18 cellular contexts compared by ENCODE assay signal in genomic region chr11:116864531-116864930, GRCh38. TPM values are rescaled to one million over a fixed set of nuclear protein-coding genes. Genes with fewer than 3 reads are reported as not detected.
DNase-seq lines count a peak whose midpoint lies in the region; ATAC-seq, FAIRE-seq and TF ChIP-seq lines count a peak whose summit lies in the region.
"Had no signal": no experiment of that assay in that cellular context is flagged by ENCODE, and none has a peak within 500 bp of the region (broad histone marks: within the 10 kb centered on the region; RNA-seq: fewer than 3 reads in every experiment).

No MANE protein-coding gene starts in this region.

- 91 to 93% methylated on average over 5 of the region's 5 CpGs for whole genome bisulfite sequencing in endodermal cell (ENCODE audit: insufficient coverage in 1 of 2, insufficient read length in 1 of 2), 2 experiments
- 78 to 93% (median 88%) methylated on average over 5 of the region's 5 CpGs for WGBS in small intestine, 3 donors

- no peaks in the 10 kb centered on the region for H3K27me3 Mint-ChIP-seq in CD8-positive, alpha-beta memory T cell
- H3K27me3 Mint-ChIP-seq in HFFc6 (ENCODE audit: insufficient read depth): no peaks in the 10 kb centered on the region; the same call in 1 of the 2 replicates
- H3K27me3 Mint-ChIP-seq in endodermal cell (ENCODE audit: insufficient read depth): no peaks in the 10 kb centered on the region
- H3K27me3 Mint-ChIP-seq in endothelial cell (ENCODE audit: unreplicated experiment): peaks cover 1% of the 10 kb centered on the region

- TF ChIP-seq CTCF in HFFc6 (IDR thresholded peaks at IDR 0.05): no peak
- TF ChIP-seq CTCF in endodermal cell (conservative IDR thresholded peaks at IDR 0.05): no peak
- no peak for TF ChIP-seq CTCF in endothelial cell (IDR thresholded peaks at IDR 0.05; ENCODE audit: unreplicated experiment)
- no peak for TF ChIP-seq CTCF in colonic mucosa (IDR thresholded peaks at IDR 0.05)
- TF ChIP-seq CTCF in gastrocnemius medialis (IDR thresholded peaks at IDR 0.05 in 4 of 5, conservative IDR thresholded peaks at IDR 0.05 in 1 of 5): no peak

- H3K27ac Mint-ChIP-seq in CD8-positive, alpha-beta memory T cell: peak overlapping the region in 6 of 8 donors; percentile 7 to 84 (median 52)
- H3K27ac Mint-ChIP-seq in HFFc6 (peak overlapping the region; percentile 95), endodermal cell (peak overlapping the region; percentile 39), endothelial cell (ENCODE audit: unreplicated experiment) (no peak overlapping the region)

- peaks cover 12 to 97% (median 41%) of the 10 kb centered on the region in 3 donors for H3K36me3 Mint-ChIP-seq in CD8-positive, alpha-beta memory T cell
- H3K36me3 Mint-ChIP-seq in HFFc6 (ENCODE audit: low read depth) (peaks cover 53% of the 10 kb centered on the region), endodermal cell (ENCODE audit: low read depth) (peaks cover 62% of the 10 kb centered on the region), endothelial cell (ENCODE audit: low read depth, unreplicated experiment) (peaks cover 22% of the 10 kb centered on the region)

- in situ Hi-C loops in gastrocnemius medialis (cut with MboI; ENCODE audit: low sequenced_read_pairs in 4 of 4): no loop called here

- POLR2A ChIA-PET in CD8-positive, alpha-beta memory T cell (lab: Charles Lee): no interaction called here

- no peak overlapping the region for H3K27ac ChIP-seq in CD8-positive, alpha-beta memory T cell (ENCODE audit: low read depth, low read length)
- H3K27ac ChIP-seq in endodermal cell (ENCODE audit: low read depth, low read length) (no peak overlapping the region), small intestine (ENCODE audit: low read depth in 1 of 2, low read length in 1 of 2) (peak overlapping the region in 1 of 2 donors; percentile 47), colonic mucosa (no peak overlapping the region), gastrocnemius medialis (no peak overlapping the region)
- H3K27ac ChIP-seq: HL-60 had no signal

- peaks cover 0 to 2% (median 0%) of the 10 kb centered on the region in 3 donors for H3K4me1 Mint-ChIP-seq in CD8-positive, alpha-beta memory T cell
- H3K4me1 Mint-ChIP-seq in HFFc6 (ENCODE audit: low read depth) (peaks cover 76% of the 10 kb centered on the region), endodermal cell (no peaks in the 10 kb centered on the region), endothelial cell (ENCODE audit: unreplicated experiment) (no peaks in the 10 kb centered on the region)

- H3K4me1 ChIP-seq in CD8-positive, alpha-beta memory T cell (ENCODE audit: insufficient read depth, low read length): no peaks in the 10 kb centered on the region
- H3K4me1 ChIP-seq in endodermal cell (ENCODE audit: control insufficient read depth, insufficient read depth, low read length) (no peaks in the 10 kb centered on the region), small intestine (ENCODE audit: control insufficient read depth in 2 of 2, insufficient read depth in 1 of 2, low read depth in 1 of 2, low read length in 1 of 2) (no peaks in the 10 kb centered on the region), colonic mucosa (no peaks in the 10 kb centered on the region), gastrocnemius medialis (peaks cover 30 to 34% of the 10 kb centered on the region in 2 donors)

- no peak overlapping the region for H3K4me3 ChIP-seq in CD8-positive, alpha-beta memory T cell (ENCODE audit: low read length)
- H3K4me3 ChIP-seq in endodermal cell (ENCODE audit: low read length) (no peak overlapping the region), small intestine (ENCODE audit: low read depth in 1 of 2, low read length in 2 of 2) (no peak overlapping the region), colonic mucosa (no peak overlapping the region), gastrocnemius medialis (no peak overlapping the region)
- H3K4me3 ChIP-seq: GM12878 had no signal

- no peak for TF ChIP-seq POLR2A in gastrocnemius medialis (IDR thresholded peaks at IDR 0.05)

- no peak overlapping the region for H3K4me3 Mint-ChIP-seq in CD8-positive, alpha-beta memory T cell
- H3K4me3 Mint-ChIP-seq in HFFc6 (peak overlapping the region; percentile 5; the same call in 1 of the 2 replicates), endodermal cell (no peak overlapping the region), endothelial cell (ENCODE audit: unreplicated experiment) (no peak overlapping the region)

- H3K9me3 ChIP-seq in CD8-positive, alpha-beta memory T cell (ENCODE audit: low read length): no peaks in the 10 kb centered on the region
- H3K9me3 ChIP-seq in endodermal cell (ENCODE audit: control insufficient read depth, low read length) (no peaks in the 10 kb centered on the region), small intestine (ENCODE audit: control insufficient read depth, low read depth) (no peaks in the 10 kb centered on the region), colonic mucosa (no peaks in the 10 kb centered on the region), gastrocnemius medialis (no peaks in the 10 kb centered on the region)

- CTCF ChIA-PET in CD8-positive, alpha-beta memory T cell (lab: Charles Lee): interaction anchor here (1.0 to 1.5 kb wide), 2 partner anchors 15 to 29 kb away, joined by 3 read pairs; no protein-coding TSS in a partner anchor

- H3K9ac ChIP-seq in endodermal cell (ENCODE audit: extremely low read depth, low read length, poor library complexity, severe bottlenecking) (no peak overlapping the region), colonic mucosa (ENCODE audit: low read depth in 2 of 2, low read length in 2 of 2) (no peak overlapping the region)

- no peaks in the 10 kb centered on the region for H3K27me3 ChIP-seq in CD8-positive, alpha-beta memory T cell (ENCODE audit: insufficient read depth, low read length, poor library complexity, severe bottlenecking)
- no peaks in the 10 kb centered on the region for H3K27me3 ChIP-seq in endodermal cell (ENCODE audit: control insufficient read depth, insufficient read depth, low read length, poor library complexity, severe bottlenecking)
- H3K27me3 ChIP-seq in small intestine (ENCODE audit: control insufficient read depth in 2 of 2, insufficient read depth in 2 of 2, low read length in 2 of 2): no peaks in the 10 kb centered on the region
- H3K27me3 ChIP-seq in colonic mucosa: no peaks in the 10 kb centered on the region
- no peaks in the 10 kb centered on the region for H3K27me3 ChIP-seq in gastrocnemius medialis

- intact Hi-C loops in colonic mucosa (cut with DNase I) (no loop called here), gastrocnemius medialis (cut with DNase I; ENCODE audit: low total_unique reads) (no loop called here)

- no peak for DNase-seq in CD8-positive, alpha-beta memory T cell
- DNase-seq in HFFc6: no peak
- DNase-seq in endodermal cell: no peak
- DNase-seq in small intestine: peak; percentile 67
- no peak for DNase-seq in endothelial cell (ENCODE audit: low spot score)
- no peak for DNase-seq in colonic mucosa
- no peak for DNase-seq in gastrocnemius medialis
- DNase-seq: KBM-7, NCI-H1048, NCI-H2107, NCI-H82 had no signal

- no peak for FAIRE-seq in small intestine (lab: Jason Lieb, UNC)
- FAIRE-seq: GM12878, GM18507 had no signal

- H3K9me3 Mint-ChIP-seq in CD8-positive, alpha-beta memory T cell: no peaks in the 10 kb centered on the region
- H3K9me3 Mint-ChIP-seq in HFFc6 (no peaks in the 10 kb centered on the region), endodermal cell (no peaks in the 10 kb centered on the region), endothelial cell (ENCODE audit: unreplicated experiment) (no peaks in the 10 kb centered on the region)

- H3K36me3 ChIP-seq in CD8-positive, alpha-beta memory T cell (ENCODE audit: insufficient read depth, low read length): peaks cover 71% of the 10 kb centered on the region
- H3K36me3 ChIP-seq in endodermal cell (ENCODE audit: control insufficient read depth, insufficient read depth, low read length): peaks cover 86% of the 10 kb centered on the region
- H3K36me3 ChIP-seq in small intestine (ENCODE audit: control insufficient read depth in 2 of 2, insufficient read depth in 2 of 2, low read length in 2 of 2): peaks cover 9 to 17% of the 10 kb centered on the region in 2 donors
- H3K36me3 ChIP-seq in colonic mucosa: peaks cover 5% of the 10 kb centered on the region
- H3K36me3 ChIP-seq in gastrocnemius medialis: peaks cover 0 to 57% of the 10 kb centered on the region in 2 donors

- no peak for ATAC-seq in gastrocnemius medialis
- ATAC-seq: GM12878, HCT116, Panc1, Right ventricle myocardium inferior had no signal

RNA-seq across cellular contexts. Expression of gene APOA1, which starts 27.1 kb away (rescaled TPM):
- under 1 TPM; 0.33 to 0.48 TPM for total RNA-seq in CD8-positive, alpha-beta memory T cell
- not detected for polyA plus RNA-seq in CD8-positive, alpha-beta memory T cell
- total RNA-seq in HFFc6 (2021; fragmentation: NEBNext Ultra II Directional; extraction: Animal tissue kit (Norgen Biotek cat#: 25700)): not detected
- 100 to 1,000 TPM in 1 of 2 donors, 10 to 100 TPM in 1; 91.8 to 120 TPM for total RNA-seq in endodermal cell
- 75.6 TPM for polyA plus RNA-seq in endodermal cell (2013, experiment 1 of 2)
- polyA plus RNA-seq in endodermal cell (2013, experiment 2 of 2): 63.3 TPM
- over 10,000 TPM in 2 of 3 donors, 10 to 100 TPM in 1; 62.3 to 22,236 (median 10,383) TPM for polyA plus RNA-seq in small intestine
- 1.2 TPM for total RNA-seq in endothelial cell (ENCODE audit: unreplicated experiment)
- 1 to 10 TPM in 1 of 2 donors, under 1 TPM in 1; 0.53 to 6.6 TPM for total RNA-seq in colonic mucosa
- total RNA-seq in gastrocnemius medialis: 10 to 100 TPM in 2 of 4 donors, under 1 TPM in 1, not detected in 1; 0.56 to 35.8 (median 18.2) TPM
- polyA plus RNA-seq: BJ had no signal

RNA-seq across cellular contexts. Expression of gene APOC3, which starts 34.8 kb away (rescaled TPM):
- not detected for total RNA-seq in CD8-positive, alpha-beta memory T cell
- polyA plus RNA-seq in CD8-positive, alpha-beta memory T cell: not detected
- not detected for total RNA-seq in HFFc6 (2021; fragmentation: NEBNext Ultra II Directional; extraction: Animal tissue kit (Norgen Biotek cat#: 25700))
- total RNA-seq in endodermal cell (not detected), endothelial cell (ENCODE audit: unreplicated experiment) (not detected), colonic mucosa (1 to 10 TPM in 1 of 2 donors, not detected in 1; 5.7 TPM), gastrocnemius medialis (10 to 100 TPM in 2 of 4 donors, not detected in 2; 19.3 to 45.7 TPM)
- not detected for polyA plus RNA-seq in endodermal cell (2013, experiment 1 of 2)
- polyA plus RNA-seq in endodermal cell (2013, experiment 2 of 2): not detected
- polyA plus RNA-seq in small intestine: over 10,000 TPM in 1 of 3 donors, 1,000 to 10,000 TPM in 1, 100 to 1,000 TPM in 1; 273 to 10,182 (median 4,196) TPM
- total RNA-seq: Right ventricle myocardium inferior had no signal
- polyA plus RNA-seq: BJ, GM12878 had no signal

RNA-seq across cellular contexts. Expression of gene APOA4, which starts 41.4 kb away (rescaled TPM):
- not detected for total RNA-seq in CD8-positive, alpha-beta memory T cell
- polyA plus RNA-seq in CD8-positive, alpha-beta memory T cell: not detected
- not detected for total RNA-seq in HFFc6 (2021; fragmentation: NEBNext Ultra II Directional; extraction: Animal tissue kit (Norgen Biotek cat#: 25700))
- total RNA-seq in endodermal cell: under 1 TPM; 0.35 to 0.38 TPM
- 0.64 TPM for polyA plus RNA-seq in endodermal cell (2013, experiment 1 of 2)
- 0.62 TPM for polyA plus RNA-seq in endodermal cell (2013, experiment 2 of 2)
- polyA plus RNA-seq in small intestine: 1,000 to 10,000 TPM in 2 of 3 donors, 100 to 1,000 TPM in 1; 338 to 9,049 (median 8,594) TPM
- not detected for total RNA-seq in endothelial cell (ENCODE audit: unreplicated experiment)
- total RNA-seq in colonic mucosa: not detected
- 1 to 10 TPM in 2 of 4 donors, not detected in 2; 2.6 to 3.5 TPM for total RNA-seq in gastrocnemius medialis
- total RNA-seq: GM12878, Right ventricle myocardium inferior had no signal
- polyA plus RNA-seq: BJ, GM12878 had no signal
